ENCODE assay signal across 1 cellular context in genomic region chr2:113370478-113371091, GRCh38.
TF ChIP-seq lines count a peak whose summit lies in the region.

No MANE protein-coding gene starts in this region.

TF ChIP-seq in K562, 482 proteins besides CTCF, POLR2A, EP300 and RAD21 (continued from another document):
- TF ChIP-seq CLOCK (CRISPR knock-in tag; IDR thresholded peaks at IDR 0.05; ENCODE audit: borderline replicate concordance) = no peak
- no peak for TF ChIP-seq MAFF (IDR thresholded peaks at IDR 0.05; ENCODE audit: low read length)
- no peak for TF ChIP-seq ERF (CRISPR knock-in tag; IDR thresholded peaks at IDR 0.05)
- TF ChIP-seq MIER1 (IDR thresholded peaks at IDR 0.05; ENCODE audit: low read depth) = no peak
- no peak for TF ChIP-seq KLF13 (tag; IDR thresholded peaks at IDR 0.05; ENCODE audit: borderline replicate concordance, low read depth)
- TF ChIP-seq ZNF12 (CRISPR knock-in tag; IDR thresholded peaks at IDR 0.05) = no peak
- peak; percentile 58 for TF ChIP-seq SMC3 (conservative IDR thresholded peaks at IDR 0.05; ENCODE audit: insufficient read depth, low read depth, low read length)
- no peak for TF ChIP-seq KLF1 (tag; IDR thresholded peaks at IDR 0.05)
- no peak for TF ChIP-seq ZNF717 (CRISPR knock-in tag; IDR thresholded peaks at IDR 0.05)
- no peak for TF ChIP-seq RNF2 (IDR thresholded peaks at IDR 0.05)
- no peak for TF ChIP-seq KDM2B (CRISPR knock-in tag; IDR thresholded peaks at IDR 0.05)
- TF ChIP-seq NBN (IDR thresholded peaks at IDR 0.05; ENCODE audit: low read depth) = no peak
- peak; percentile 65; the same call in 1 of the 2 replicates for TF ChIP-seq STAG1 (CRISPR knock-in tag; IDR thresholded peaks at IDR 0.05; ENCODE audit: borderline replicate concordance)
